ENCODE assay signal across 19 cellular contexts in the genomic region with DNA sequence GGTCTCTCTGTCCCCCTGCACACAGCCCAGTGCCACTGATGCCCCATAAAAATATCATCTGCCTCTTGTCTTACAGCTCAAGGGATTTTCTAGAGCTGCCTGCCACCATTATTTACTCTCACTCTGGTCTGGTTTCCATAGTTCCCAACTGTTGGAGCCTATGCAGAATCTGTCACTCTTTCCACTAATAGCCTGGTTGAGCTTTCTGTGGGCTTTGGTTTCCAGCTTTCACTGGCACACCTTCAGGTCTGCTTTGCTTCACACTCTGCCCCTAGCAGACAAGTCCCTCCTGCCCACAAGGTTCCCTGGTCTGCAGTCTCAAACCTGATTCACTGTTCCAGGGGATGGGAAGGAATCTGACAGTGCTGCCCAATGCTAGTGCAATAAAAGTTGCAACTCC.
DNase-seq lines count a peak whose midpoint lies in the region; ATAC-seq and TF ChIP-seq lines count a peak whose summit lies in the region.
"Had no signal": no experiment of that assay in that cellular context is flagged by ENCODE, and none has a peak within 500 bp of the region (broad histone marks: within the 10 kb centered on the region; RNA-seq: fewer than 3 reads in every experiment).

No MANE protein-coding gene starts in this region.

- H3K27me3 ChIP-seq in left ventricle myocardium inferior (ENCODE audit: low read depth): no peaks in the 10 kb centered on the region

- intact Hi-C loops in Right ventricle myocardium superior (cut with DNase I): no loop called here
- intact Hi-C loops in left ventricle myocardium inferior (cut with micrococcal nuclease): no loop called here
- intact Hi-C loops in left cardiac atrium (cut with DNase I): no loop called here
- intact Hi-C loops in head of caudate nucleus (cut with DNase I): no loop called here

- no peak overlapping the region for H3K4me3 ChIP-seq in left ventricle myocardium inferior
- H3K4me3 ChIP-seq: GM12878 had no signal

- H3K27ac Mint-ChIP-seq in nephron progenitor cell: peak overlapping the region; percentile 28
- H3K27ac Mint-ChIP-seq: B cell had no signal

- H3K36me3 Mint-ChIP-seq in nephron progenitor cell (ENCODE audit: low read depth): no peaks in the 10 kb centered on the region
- H3K36me3 Mint-ChIP-seq: CD4-positive, CD25-positive, alpha-beta regulatory T cell had no signal

- ATAC-seq in Right ventricle myocardium superior (ENCODE audit: poor library complexity) (peak; percentile 88), left cardiac atrium (peak; percentile 66 to 84), GM18519 (IDR thresholded peaks at IDR 0.05; ENCODE audit: low FRiP score, unreplicated experiment) (no peak)
- ATAC-seq: GM12878, PC-3 had no signal

- no peaks in the 10 kb centered on the region for H3K9me3 Mint-ChIP-seq in nephron progenitor cell

- TF ChIP-seq CTCF in left ventricle myocardium inferior (IDR thresholded peaks at IDR 0.05; ENCODE audit: borderline replicate concordance) (no peak), nephron progenitor cell (IDR thresholded peaks at IDR 0.05) (no peak)

- H3K36me3 ChIP-seq in left ventricle myocardium inferior: no peaks in the 10 kb centered on the region

- no peak overlapping the region for H3K4me3 Mint-ChIP-seq in nephron progenitor cell
- H3K4me3 Mint-ChIP-seq: B cell; CD4-positive, CD25-positive, alpha-beta regulatory T cell had no signal

- DNase-seq in Right ventricle myocardium superior (no peak), left ventricle myocardium inferior (no peak), NCI-H69 (lab: John Stamatoyannopoulos, UW) (peak; percentile 82), left cardiac atrium (no peak), nephron progenitor cell (no peak), head of caudate nucleus (no peak), T1000 (lab: John Stamatoyannopoulos, UW) (no peak)
- DNase-seq: CD4-positive, CD25-positive, alpha-beta regulatory T cell; DMS79; HCEC 1CT; NCI-H146; NCI-H2081 treated with DMSO at 0.1 percent for 48 hours; NCI-H226; NCI-H524 treated with DMSO at 0.1 percent for 48 hours; PC-3; SW 1271 had no signal

- H3K4me1 Mint-ChIP-seq in nephron progenitor cell: peaks cover 4% of the 10 kb centered on the region
- H3K4me1 Mint-ChIP-seq: B cell; CD4-positive, CD25-positive, alpha-beta regulatory T cell had no signal

- H3K27me3 Mint-ChIP-seq in nephron progenitor cell (ENCODE audit: low read depth, poor library complexity): no peaks in the 10 kb centered on the region
- H3K27me3 Mint-ChIP-seq: B cell; CD4-positive, CD25-positive, alpha-beta regulatory T cell had no signal

- H3K9me3 ChIP-seq in left ventricle myocardium inferior (replicated peaks): no peaks in the 10 kb centered on the region

- no peak overlapping the region for H3K27ac ChIP-seq in left ventricle myocardium inferior (replicated peaks)

- H3K4me1 ChIP-seq in left ventricle myocardium inferior: peaks cover 4% of the 10 kb centered on the region
